Comparison of ENCODE assay signal across 8 cellular contexts in genomic region chr11:118621071-118621815, GRCh38. TPM values are rescaled to one million over a fixed set of nuclear protein-coding genes. Genes with fewer than 3 reads are reported as not detected.
DNase-seq lines count a peak whose midpoint lies in the region; ATAC-seq and TF ChIP-seq lines count a peak whose summit lies in the region.

No MANE protein-coding gene starts in this region.

- no peak overlapping the region for H3K27ac Mint-ChIP-seq in activated CD4-positive, alpha-beta T cell treated with anti-CD3 and anti-CD28 coated beads for 36 hours

- H3K4me3 Mint-ChIP-seq in activated CD4-positive, alpha-beta T cell treated with anti-CD3 and anti-CD28 coated beads for 36 hours: peak overlapping the region; percentile 39

- H3K4me1 Mint-ChIP-seq in activated CD4-positive, alpha-beta T cell treated with anti-CD3 and anti-CD28 coated beads for 36 hours: peaks cover 12% of the 10 kb centered on the region

- intact Hi-C loops in activated CD4-positive, alpha-beta T cell treated with anti-CD3 and anti-CD28 coated beads for 36 hours (cut with DNase I, micrococcal nuclease): no loop called here
- intact Hi-C loops in left lung (cut with DNase I): no loop called here

- H3K27ac ChIP-seq in ectodermal cell (ENCODE audit: insufficient read depth, low read depth, low read length, poor library complexity, severe bottlenecking) (peak overlapping the region; percentile 78), left lung (peak overlapping the region; percentile 62 to 81)

- POLR2A ChIA-PET in activated CD4-positive, alpha-beta T cell treated with anti-CD3 and anti-CD28 coated beads for 36 hours (lab: Charles Lee): interaction anchor here (1.3 kb wide), 1 partner anchor 13 kb away, joined by 5 read pairs; no protein-coding TSS in a partner anchor

- H3K27me3 ChIP-seq in ectodermal cell (ENCODE audit: control insufficient read depth, insufficient read depth, low read length, poor library complexity, severe bottlenecking) (no peaks in the 10 kb centered on the region), left lung (peaks cover 0 to 11% of the 10 kb centered on the region in 2 donors)

- H3K4me1 ChIP-seq in ectodermal cell (ENCODE audit: control insufficient read depth, insufficient read depth, low read length) (peaks cover 63% of the 10 kb centered on the region), left lung (peaks cover 56 to 83% of the 10 kb centered on the region in 2 donors)

- peaks cover 4% of the 10 kb centered on the region for H3K36me3 ChIP-seq in ectodermal cell (ENCODE audit: control insufficient read depth, insufficient read depth, low read length)
- H3K36me3 ChIP-seq in left lung: peaks cover 0 to 23% of the 10 kb centered on the region in 2 donors

- H3K36me3 Mint-ChIP-seq in activated CD4-positive, alpha-beta T cell treated with anti-CD3 and anti-CD28 coated beads for 36 hours (ENCODE audit: low read depth): no peaks in the 10 kb centered on the region

- H3K9me3 ChIP-seq in ectodermal cell (ENCODE audit: control insufficient read depth, low read length) (no peaks in the 10 kb centered on the region), left lung (no peaks in the 10 kb centered on the region)

- DNase-seq in activated CD4-positive, alpha-beta T cell treated with anti-CD3 and anti-CD28 coated beads for 36 hours: peak; percentile 56
- no peak for DNase-seq in activated CD4-positive, alpha-beta T cell treated with anti-CD3 and anti-CD28 coated beads, Interleukin-2, amount 50 U/mL, for 4 hours
- peak; percentile 59 for DNase-seq in NCI-H2107 (lab: John Stamatoyannopoulos, UW)
- DNase-seq in UCSD-AML1 (lab: John Stamatoyannopoulos, UW; ENCODE audit: unreplicated experiment): peak; percentile 86
- DNase-seq in left lung: peak; percentile 89 to 93
- DNase-seq in stimulated activated CD4-positive, alpha-beta T cell treated with anti-CD3 and anti-CD28 coated beads, Interleukin-4, amount 100 ng/mL, for 24 hours: peak; percentile 17

- no peaks in the 10 kb centered on the region for H3K9me3 Mint-ChIP-seq in activated CD4-positive, alpha-beta T cell treated with anti-CD3 and anti-CD28 coated beads for 36 hours (ENCODE audit: low read depth)

- peak overlapping the region; percentile 68 for H3K4me3 ChIP-seq in ectodermal cell (ENCODE audit: insufficient read depth, low read depth, low read length)
- peak overlapping the region; percentile 51 for H3K4me3 ChIP-seq in left lung

- ATAC-seq in activated CD4-positive, alpha-beta T cell treated with anti-CD3 and anti-CD28 coated beads for 36 hours: peak; percentile 62
- peak; percentile 75 for ATAC-seq in left lung
- no peak for ATAC-seq in GM19395 (IDR thresholded peaks at IDR 0.05; ENCODE audit: unreplicated experiment)

- CTCF ChIA-PET in activated CD4-positive, alpha-beta T cell treated with anti-CD3 and anti-CD28 coated beads for 36 hours (lab: Charles Lee): interaction anchor here (0.5 to 1.8 kb wide), 7 partner anchors 10 to 563 kb away, joined by 3 to 8 read pairs (median 4); no protein-coding TSS in a partner anchor

- peaks cover 8% of the 10 kb centered on the region for H3K27me3 Mint-ChIP-seq in activated CD4-positive, alpha-beta T cell treated with anti-CD3 and anti-CD28 coated beads for 36 hours

- TF ChIP-seq CTCF in left lung (IDR thresholded peaks at IDR 0.05): no peak

- 1% methylated on average over 38 of the region's 38 CpGs for WGBS in ectodermal cell, 2 experiments

RNA-seq across cellular contexts. Expression of gene PHLDB1, which starts 13.8 kb away (rescaled TPM):
- 1 to 10 TPM; 1.7 to 2.7 TPM for total RNA-seq in activated CD4-positive, alpha-beta T cell treated with anti-CD3 and anti-CD28 coated beads for 36 hours
- polyA plus RNA-seq in ectodermal cell (2013, experiment 1 of 4): 106 TPM
- 108 TPM for polyA plus RNA-seq in ectodermal cell (2013, experiment 2 of 4)
- polyA plus RNA-seq in ectodermal cell (2013, experiment 3 of 4): 87.9 TPM
- 98.6 TPM for polyA plus RNA-seq in ectodermal cell (2013, experiment 4 of 4)
- total RNA-seq in left lung: 100 to 1,000 TPM in 1 of 2 donors, 10 to 100 TPM in 1; 76.5 to 120 TPM

RNA-seq across cellular contexts. Expression of gene ARCN1, which starts 49.0 kb away (rescaled TPM):
- 100 to 1,000 TPM; 148 to 154 TPM for total RNA-seq in activated CD4-positive, alpha-beta T cell treated with anti-CD3 and anti-CD28 coated beads for 36 hours
- polyA plus RNA-seq in ectodermal cell (2013, experiment 1 of 4): 144 TPM
- polyA plus RNA-seq in ectodermal cell (2013, experiment 2 of 4): 137 TPM
- polyA plus RNA-seq in ectodermal cell (2013, experiment 3 of 4): 98.9 TPM
- polyA plus RNA-seq in ectodermal cell (2013, experiment 4 of 4): 123 TPM
- total RNA-seq in left lung: 100 to 1,000 TPM; 141 to 163 TPM

RNA-seq across cellular contexts. Expression of gene IFT46, which starts 55.5 kb away (rescaled TPM):
- 10 to 100 TPM; 18.7 to 25.4 TPM for total RNA-seq in activated CD4-positive, alpha-beta T cell treated with anti-CD3 and anti-CD28 coated beads for 36 hours
- polyA plus RNA-seq in ectodermal cell (2013, experiment 1 of 4): 33.8 TPM
- polyA plus RNA-seq in ectodermal cell (2013, experiment 2 of 4): 34.1 TPM
- 28.7 TPM for polyA plus RNA-seq in ectodermal cell (2013, experiment 3 of 4)
- polyA plus RNA-seq in ectodermal cell (2013, experiment 4 of 4): 34.2 TPM
- total RNA-seq in left lung: 10 to 100 TPM; 15.6 to 19.1 TPM

RNA-seq across cellular contexts. Expression of gene TREH, which starts 58.2 kb away (rescaled TPM):
- total RNA-seq in activated CD4-positive, alpha-beta T cell treated with anti-CD3 and anti-CD28 coated beads for 36 hours: not detected
- polyA plus RNA-seq in ectodermal cell (2013, experiment 1 of 4): not detected
- not detected for polyA plus RNA-seq in ectodermal cell (2013, experiment 2 of 4)
- not detected for polyA plus RNA-seq in ectodermal cell (2013, experiment 3 of 4)
- not detected for polyA plus RNA-seq in ectodermal cell (2013, experiment 4 of 4)
- not detected for total RNA-seq in left lung

Comparison
In these comparisons a context has a peak if more than half of its experiments do, and no peak if none do; other contexts are left out.
1. DNase-seq: peak in activated CD4-positive, alpha-beta T cell treated with anti-CD3 and anti-CD28 coated beads for 36 hours (single experiment), NCI-H2107 (single experiment), UCSD-AML1 (single experiment), left lung (2 of 2) and stimulated activated CD4-positive, alpha-beta T cell treated with anti-CD3 and anti-CD28 coated beads, Interleukin-4, amount 100 ng/mL, for 24 hours (single experiment); none in activated CD4-positive, alpha-beta T cell treated with anti-CD3 and anti-CD28 coated beads, Interleukin-2, amount 50 U/mL, for 4 hours (0 of 2).
2. RNA of gene PHLDB1, which starts 13.8 kb away (total RNA-seq): 76.5 to 120 TPM in left lung; 1.7 to 2.7 TPM in activated CD4-positive, alpha-beta T cell treated with anti-CD3 and anti-CD28 coated beads for 36 hours; every median in the first group is over 10 times any median in the second.